Comparison of ENCODE assay signal across 9 cellular contexts in the genomic region with DNA sequence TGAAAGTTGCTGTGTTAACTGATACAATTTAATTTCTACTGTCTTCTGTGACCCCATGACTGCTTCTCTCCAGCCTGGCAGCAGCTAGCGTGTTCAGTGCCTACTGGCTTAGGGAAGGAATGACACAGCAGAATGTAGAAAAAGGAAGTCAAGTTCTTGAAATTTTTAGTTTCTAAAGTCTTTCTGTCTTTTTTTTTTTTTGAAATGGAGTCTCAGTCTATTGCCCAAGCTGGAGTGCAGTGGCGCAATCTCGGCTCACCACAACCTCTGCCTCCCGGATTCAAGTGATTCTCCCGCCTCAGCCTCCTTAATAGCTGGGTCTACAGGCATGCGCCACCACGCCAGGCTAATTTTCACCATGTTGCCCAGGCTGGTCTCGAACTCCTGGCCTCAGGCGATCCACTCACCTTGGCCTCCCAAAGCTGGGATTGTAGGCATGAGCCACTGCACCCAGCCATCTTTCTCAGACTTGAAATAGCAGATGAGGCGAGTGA. TPM values are rescaled to one million over a fixed set of nuclear protein-coding genes. Genes with fewer than 3 reads are reported as not detected.
DNase-seq lines count a peak whose midpoint lies in the region; ATAC-seq and TF ChIP-seq lines count a peak whose summit lies in the region.
"Had no signal": no experiment of that assay in that cellular context is flagged by ENCODE, and none has a peak within 500 bp of the region (broad histone marks: within the 10 kb centered on the region; RNA-seq: fewer than 3 reads in every experiment).

No MANE protein-coding gene starts in this region.

- H3K27me3 Mint-ChIP-seq in CD4-positive, alpha-beta memory T cell = no peaks in the 10 kb centered on the region
- no peaks in the 10 kb centered on the region for H3K27me3 Mint-ChIP-seq in activated B cell treated with CpG ODN at 0.5 μM for 24 hours

- intact Hi-C loops in CD4-positive, alpha-beta memory T cell (cut with micrococcal nuclease) = no loop called here
- intact Hi-C loops in activated B cell treated with CpG ODN at 0.5 μM for 24 hours (cut with micrococcal nuclease) = no loop called here

- H3K36me3 Mint-ChIP-seq in CD4-positive, alpha-beta memory T cell = no peaks in the 10 kb centered on the region
- H3K36me3 Mint-ChIP-seq in activated B cell treated with CpG ODN at 0.5 μM for 24 hours (ENCODE audit: low read depth) = no peaks in the 10 kb centered on the region

- H3K36me3 ChIP-seq in CD4-positive, alpha-beta memory T cell (ENCODE audit: insufficient read depth, low read length) = no peaks in the 10 kb centered on the region
- H3K36me3 ChIP-seq in effector memory CD4-positive, alpha-beta T cell (ENCODE audit: control insufficient read depth, insufficient read depth, low read length) = no peaks in the 10 kb centered on the region

- no peaks in the 10 kb centered on the region for H3K9me3 ChIP-seq in CD4-positive, alpha-beta memory T cell (ENCODE audit: control insufficient read depth in 1 of 2, low read length in 2 of 2)
- no peaks in the 10 kb centered on the region for H3K9me3 ChIP-seq in effector memory CD4-positive, alpha-beta T cell (ENCODE audit: control insufficient read depth, low read length)

- ATAC-seq in HG02970 (IDR thresholded peaks at IDR 0.05; ENCODE audit: low FRiP score, unreplicated experiment) (peak; percentile 39), activated B cell treated with CpG ODN at 0.5 μM for 24 hours (ENCODE audit: low read depth) (peak; percentile 61), left lobe of liver (peak; percentile 47), HG03565 (IDR thresholded peaks at IDR 0.05; ENCODE audit: unreplicated experiment) (no peak), HG03460 (IDR thresholded peaks at IDR 0.05; ENCODE audit: unreplicated experiment) (no peak)
- ATAC-seq: HCT116 had no signal

- no peaks in the 10 kb centered on the region for H3K27me3 ChIP-seq in CD4-positive, alpha-beta memory T cell (ENCODE audit: insufficient read depth, low read length)
- no peaks in the 10 kb centered on the region for H3K27me3 ChIP-seq in effector memory CD4-positive, alpha-beta T cell (replicated peaks; ENCODE audit: control insufficient read depth, insufficient read depth, low read length, poor library complexity, severe bottlenecking)

- H3K4me1 ChIP-seq in CD4-positive, alpha-beta memory T cell (ENCODE audit: insufficient read depth, low read length) = peaks cover 27% of the 10 kb centered on the region
- H3K4me1 ChIP-seq in effector memory CD4-positive, alpha-beta T cell (ENCODE audit: control insufficient read depth, insufficient read depth, low read length, poor library complexity, severe bottlenecking) = peaks cover 16% of the 10 kb centered on the region

- H3K4me3 Mint-ChIP-seq in CD4-positive, alpha-beta memory T cell = no peak overlapping the region
- H3K4me3 Mint-ChIP-seq in activated B cell treated with CpG ODN at 0.5 μM for 24 hours = peak overlapping the region; percentile 22

- H3K27ac Mint-ChIP-seq in CD4-positive, alpha-beta memory T cell = peak overlapping the region; percentile 4 to 80 (median 59)
- H3K27ac Mint-ChIP-seq in activated B cell treated with CpG ODN at 0.5 μM for 24 hours = peak overlapping the region; percentile 92

- TF ChIP-seq CTCF in activated B cell treated with CpG ODN at 0.5 μM for 24 hours (IDR thresholded peaks at IDR 0.05) = no peak

- no peak overlapping the region for H3K4me3 ChIP-seq in CD4-positive, alpha-beta memory T cell (ENCODE audit: low read length in 2 of 2)
- H3K4me3 ChIP-seq in effector memory CD4-positive, alpha-beta T cell (ENCODE audit: insufficient read depth, low read depth, low read length, poor library complexity, severe bottlenecking) = no peak overlapping the region

- H3K4me1 Mint-ChIP-seq in CD4-positive, alpha-beta memory T cell = peaks cover 15 to 27% (median 21%) of the 10 kb centered on the region in 4 donors
- peaks cover 48% of the 10 kb centered on the region for H3K4me1 Mint-ChIP-seq in activated B cell treated with CpG ODN at 0.5 μM for 24 hours

- POLR2A ChIA-PET in CD4-positive, alpha-beta memory T cell (lab: Charles Lee; ENCODE audit: partially characterized antibody) = interaction anchor here (0.8 to 2.3 kb wide), 4 partner anchors 11 to 266 kb away, joined by 3 to 6 read pairs (median 4); a partner anchor contains a TSS
- POLR2A ChIA-PET in activated B cell treated with CpG ODN at 0.5 μM for 24 hours (lab: Charles Lee) = interaction anchor here (0.6 to 3.1 kb wide), 12 partner anchors 9 to 873 kb away, joined by 3 to 16 read pairs (median 4); a partner anchor contains a TSS

- H3K9me3 Mint-ChIP-seq in CD4-positive, alpha-beta memory T cell = no peaks in the 10 kb centered on the region
- no peaks in the 10 kb centered on the region for H3K9me3 Mint-ChIP-seq in activated B cell treated with CpG ODN at 0.5 μM for 24 hours

- CTCF ChIA-PET in CD4-positive, alpha-beta memory T cell (lab: Charles Lee; ENCODE audit: partially characterized antibody) = interaction anchor here (0.6 to 2.4 kb wide), 4 partner anchors 13 to 26 kb away, joined by 3 to 15 read pairs (median 7); no protein-coding TSS in a partner anchor
- CTCF ChIA-PET in activated B cell treated with CpG ODN at 0.5 μM for 24 hours (lab: Charles Lee) = interaction anchor here (1.2 to 2.1 kb wide), 4 partner anchors 11 to 107 kb away, joined by 3 to 8 read pairs (median 4); no protein-coding TSS in a partner anchor

- H3K27ac ChIP-seq in CD4-positive, alpha-beta memory T cell (ENCODE audit: low read depth, low read length) = no peak overlapping the region
- no peak overlapping the region for H3K27ac ChIP-seq in effector memory CD4-positive, alpha-beta T cell (ENCODE audit: insufficient read depth, low read length, poor library complexity, severe bottlenecking)

- DNase-seq in CD4-positive, alpha-beta memory T cell = no peak
- peak; percentile 21 for DNase-seq in activated B cell treated with CpG ODN at 0.5 μM for 24 hours
- no peak for DNase-seq in left lobe of liver (ENCODE audit: low spot score)
- DNase-seq in effector memory CD4-positive, alpha-beta T cell = no peak
- no peak for DNase-seq in amniotic stem cell (lab: John Stamatoyannopoulos, UW)

RNA-seq across cellular contexts. Expression of a gene that starts 32.4 kb away (rescaled TPM):
- 10 to 100 TPM; 81.6 to 87.3 TPM for total RNA-seq in CD4-positive, alpha-beta memory T cell
- 100 to 1,000 TPM; 215 to 248 TPM for polyA plus RNA-seq in CD4-positive, alpha-beta memory T cell
- 72.4 and 76.5 TPM in 2 replicates for total RNA-seq in activated B cell treated with CpG ODN at 0.5 μM for 24 hours
- 70.8 TPM for total RNA-seq in left lobe of liver

RNA-seq across cellular contexts. Expression of a gene that starts 39.3 kb away (rescaled TPM):
- 10 to 100 TPM; 60.0 to 60.5 TPM for total RNA-seq in CD4-positive, alpha-beta memory T cell
- polyA plus RNA-seq in CD4-positive, alpha-beta memory T cell = 10 to 100 TPM; 68.8 to 71.9 TPM
- total RNA-seq in activated B cell treated with CpG ODN at 0.5 μM for 24 hours = 62.0 and 69.9 TPM in 2 replicates
- total RNA-seq in left lobe of liver = 18.5 TPM

RNA-seq across cellular contexts. Expression of a gene that starts 46.4 kb away (rescaled TPM):
- 10 to 100 TPM; 59.4 to 59.8 TPM for total RNA-seq in CD4-positive, alpha-beta memory T cell
- 10 to 100 TPM; 53.7 to 57.0 TPM for polyA plus RNA-seq in CD4-positive, alpha-beta memory T cell
- total RNA-seq in activated B cell treated with CpG ODN at 0.5 μM for 24 hours (32.4 and 37.4 TPM in 2 replicates), left lobe of liver (29.9 TPM)

Comparison
In these comparisons a context has a peak if more than half of its experiments do, and no peak if none do; other contexts are left out.
1. ATAC-seq: peak in HG02970 (single experiment), activated B cell treated with CpG ODN at 0.5 μM for 24 hours (single experiment) and left lobe of liver (single experiment); none in HG03565 (single experiment) and HG03460 (single experiment).